2 cellular contexts compared by ENCODE assay signal in genomic region chr1:26704629-26705028, GRCh38.
TF ChIP-seq lines count a peak whose summit lies in the region.

No MANE protein-coding gene starts in this region.

TF ChIP-seq in liver, 16 proteins besides CTCF, POLR2A, EP300 and RAD21:
- TF ChIP-seq REST (IDR thresholded peaks at IDR 0.05) (no peak), GABPA (IDR thresholded peaks at IDR 0.05 in 1 of 2, conservative IDR thresholded peaks at IDR 0.05 in 1 of 2) (no peak), HNF4G (IDR thresholded peaks at IDR 0.05) (no peak), MAX (IDR thresholded peaks at IDR 0.05) (no peak), ATF3 (IDR thresholded peaks at IDR 0.05) (no peak), SP1 (IDR thresholded peaks at IDR 0.05) (no peak), FOXA2 (IDR thresholded peaks at IDR 0.05) (no peak), NR2F2 (IDR thresholded peaks at IDR 0.05) (no peak), TAF1 (conservative IDR thresholded peaks at IDR 0.05) (no peak), RXRA (IDR thresholded peaks at IDR 0.05) (no peak), HNF4A (conservative IDR thresholded peaks at IDR 0.05) (no peak), FOXA1 (IDR thresholded peaks at IDR 0.05) (no peak), ZBTB33 (IDR thresholded peaks at IDR 0.05) (no peak), JUND (IDR thresholded peaks at IDR 0.05) (no peak), EGR1 (IDR thresholded peaks at IDR 0.05; ENCODE audit: low read depth in 2 of 2) (no peak), YY1 (IDR thresholded peaks at IDR 0.05) (no peak)
TF ChIP-seq in liver: peak in this region for 0.

TF ChIP-seq in HepG2, 621 proteins besides CTCF, POLR2A, EP300 and RAD21:
- no peak for TF ChIP-seq ZNF883 (CRISPR knock-in tag; IDR thresholded peaks at IDR 0.05; ENCODE audit: not compliant biosample characterization)
- no peak for TF ChIP-seq ZNF614 (CRISPR knock-in tag; IDR thresholded peaks at IDR 0.05; ENCODE audit: borderline replicate concordance)
- TF ChIP-seq MED8 (CRISPR knock-in tag; IDR thresholded peaks at IDR 0.05; ENCODE audit: insufficient replicate concordance), result no peak
- TF ChIP-seq ZNF747 (CRISPR knock-in tag; IDR thresholded peaks at IDR 0.05; ENCODE audit: borderline replicate concordance), result no peak
- TF ChIP-seq ZNF3 (CRISPR knock-in tag; IDR thresholded peaks at IDR 0.05), result no peak
- TF ChIP-seq TBX2 (CRISPR knock-in tag; IDR thresholded peaks at IDR 0.05; ENCODE audit: borderline replicate concordance), result no peak
- no peak for TF ChIP-seq ZNF207 (IDR thresholded peaks at IDR 0.05; ENCODE audit: borderline replicate concordance)
- TF ChIP-seq HNRNPLL (IDR thresholded peaks at IDR 0.05; ENCODE audit: low read depth, low read length, poor library complexity, severe bottlenecking), result no peak
- TF ChIP-seq ZBTB2 (CRISPR knock-in tag; IDR thresholded peaks at IDR 0.05; ENCODE audit: low read depth), result no peak
- TF ChIP-seq AHDC1 (CRISPR knock-in tag; IDR thresholded peaks at IDR 0.05; ENCODE audit: borderline replicate concordance), result no peak
- TF ChIP-seq ZNF407 (CRISPR knock-in tag; IDR thresholded peaks at IDR 0.05; ENCODE audit: not compliant biosample characterization), result no peak
- TF ChIP-seq ZNF546 (CRISPR knock-in tag; conservative IDR thresholded peaks at IDR 0.05), result no peak
- TF ChIP-seq ZNF317 (CRISPR knock-in tag; IDR thresholded peaks at IDR 0.05), result no peak
